In the genomic region with DNA sequence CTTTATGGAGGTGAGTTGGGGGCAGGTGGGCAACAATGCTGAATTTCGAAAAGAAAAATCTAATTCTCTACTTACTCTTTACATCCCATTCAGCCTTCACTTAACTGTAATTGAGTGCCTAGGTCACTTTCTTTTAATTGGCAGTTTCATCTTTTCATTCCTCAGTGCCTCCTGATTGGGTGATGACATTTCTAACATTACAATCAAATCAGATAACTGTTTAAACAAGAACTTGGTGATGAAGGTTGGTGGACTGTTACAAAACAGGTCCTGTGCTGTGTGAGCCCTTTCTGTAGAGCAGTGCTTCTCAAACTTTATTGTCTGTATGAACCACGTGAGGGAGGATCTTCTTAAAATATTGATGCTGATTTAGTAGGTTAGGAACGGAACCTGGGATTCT, we compare ENCODE assay signal across 25 cellular contexts. TPM values are rescaled to one million over a fixed set of nuclear protein-coding genes. Genes with fewer than 3 reads are reported as not detected.
"Had no signal": no experiment of that assay in that cellular context is flagged by ENCODE, and none has a peak within 500 bp of the region (broad histone marks: within the 10 kb centered on the region; RNA-seq: fewer than 3 reads in every experiment).

No MANE protein-coding gene starts in this region.

- DNase-seq: activated CD4-positive, alpha-beta T cell treated with anti-CD3 and anti-CD28 coated beads, Interleukin-2, amount 10 ng/mL, durations not matched to agents 7 days and 5 days; activated CD8-positive, alpha-beta memory T cell treated with anti-CD3 and anti-CD28 coated beads, Interleukin-2, amount 50 U/mL, for 48 hours; activated naive CD8-positive, alpha-beta T cell treated with anti-CD3 and anti-CD28 coated beads, Interleukin-2, amount 10 ng/mL, durations not matched to agents 7 days and 5 days; amygdala; cerebellar nuclear complex; cortex of kidney; endodermal cell; heart right ventricle; islet precursor cell; left colon; naive B cell; nucleus accumbens; sigmoid colon; stimulated activated CD4-positive, alpha-beta T cell treated with anti-CD3 and anti-CD28 coated beads, Interleukin-2, amount 100 ng/mL, for 48 hours; stimulated activated CD8-positive, alpha-beta memory T cell treated with anti-CD3 and anti-CD28 coated beads, Interleukin-4, amount 100 ng/mL, for 48 hours; stimulated activated naive CD4-positive, alpha-beta T cell treated with Interleukin-2 at 50 U/mL for 16 hours; substantia nigra; T-helper 1 cell; T-helper 9 cell; tibial artery had no signal

- H3K4me2 ChIP-seq: smooth muscle cell had no signal

- ATAC-seq: left colon, WTC11 had no signal

- H3K9me3 Mint-ChIP-seq: activated CD4-positive, alpha-beta T cell treated with anti-CD3 and anti-CD28 coated beads, Interleukin-2, amount 10 ng/mL, durations not matched to agents 7 days and 5 days; activated naive CD8-positive, alpha-beta T cell treated with anti-CD3 and anti-CD28 coated beads, Interleukin-2, amount 10 ng/mL, durations not matched to agents 7 days and 5 days; endodermal cell; naive B cell; WTC11 had no signal

- H3K4me3 Mint-ChIP-seq: activated CD4-positive, alpha-beta T cell treated with anti-CD3 and anti-CD28 coated beads, Interleukin-2, amount 10 ng/mL, durations not matched to agents 7 days and 5 days; activated naive CD8-positive, alpha-beta T cell treated with anti-CD3 and anti-CD28 coated beads, Interleukin-2, amount 10 ng/mL, durations not matched to agents 7 days and 5 days; endodermal cell; WTC11 had no signal

- H3K27ac Mint-ChIP-seq: activated CD4-positive, alpha-beta T cell treated with anti-CD3 and anti-CD28 coated beads, Interleukin-2, amount 10 ng/mL, durations not matched to agents 7 days and 5 days; activated naive CD8-positive, alpha-beta T cell treated with anti-CD3 and anti-CD28 coated beads, Interleukin-2, amount 10 ng/mL, durations not matched to agents 7 days and 5 days; endodermal cell; WTC11 had no signal

- H3K27me3 Mint-ChIP-seq: activated CD4-positive, alpha-beta T cell treated with anti-CD3 and anti-CD28 coated beads, Interleukin-2, amount 10 ng/mL, durations not matched to agents 7 days and 5 days; activated naive CD8-positive, alpha-beta T cell treated with anti-CD3 and anti-CD28 coated beads, Interleukin-2, amount 10 ng/mL, durations not matched to agents 7 days and 5 days; naive B cell had no signal

- H3K9me3 ChIP-seq: heart right ventricle, sigmoid colon, SJSA1, tibial artery had no signal

- H3K4me3 ChIP-seq: heart right ventricle, lung, sigmoid colon, SJSA1, smooth muscle cell, tibial artery had no signal

- H3K27me3 ChIP-seq: heart right ventricle, sigmoid colon, SJSA1, tibial artery had no signal

- H3K27ac ChIP-seq: SJSA1, tibial artery had no signal

RNA-seq across cellular contexts. Expression of a gene that starts 40.1 kb away (rescaled TPM):
- total RNA-seq: smooth muscle cell had no signal
- polyA plus RNA-seq: neural cell had no signal
